ENCODE assay signal across 8 cellular contexts in genomic region chr19:57363734-57364181, GRCh38. TPM values are rescaled to one million over a fixed set of nuclear protein-coding genes. Genes with fewer than 3 reads are reported as not detected.
DNase-seq lines count a peak whose midpoint lies in the region; ATAC-seq and TF ChIP-seq lines count a peak whose summit lies in the region.

No MANE protein-coding gene starts in this region.

- H3K27ac ChIP-seq in MM.1S (ENCODE audit: low read length) (peak overlapping the region; percentile 57; the same call in 1 of the 2 replicates), caudate nucleus (ENCODE audit: low read depth, low read length) (peak overlapping the region; percentile 91), liver (ENCODE audit: low read depth in 1 of 2, low read length in 2 of 2) (peak overlapping the region; percentile 81 to 93), thymus (ENCODE audit: low read depth) (peak overlapping the region; percentile 91)

- intact Hi-C loops in activated CD4-positive, alpha-beta T cell treated with anti-CD3 and anti-CD28 coated beads for 36 hours (cut with DNase I, micrococcal nuclease): loop anchor here (1.0 kb wide), 16 partner anchors 12 to 1049 kb away; partner anchors contain the start of genes ZNF304 (in 2 of the 2), ZNF460 (in 2 of the 2), ZNF543 (in 2 of the 2) and ZNF548 (in 2 of the 2)

- DNase-seq in activated CD4-positive, alpha-beta T cell treated with anti-CD3 and anti-CD28 coated beads for 36 hours: no peak
- no peak for DNase-seq in activated CD4-positive, alpha-beta T cell treated with anti-CD3 and anti-CD28 coated beads, Interleukin-2, amount 50 U/mL, for 4 hours
- no peak for DNase-seq in MM.1S
- DNase-seq in caudate nucleus (lab: John Stamatoyannopoulos, UW): peak in 1 of 61 donors; percentile 46
- no peak for DNase-seq in NCI-H187 treated with DMSO at 0.1 percent for 48 hours (lab: John Stamatoyannopoulos, UW)

- peaks cover 7% of the 10 kb centered on the region; the same call in 1 of the 2 replicates for H3K79me2 ChIP-seq in MM.1S (ENCODE audit: low read length)

- H3K9ac ChIP-seq in MM.1S (ENCODE audit: low read length) (peak overlapping the region; percentile 69), liver (ENCODE audit: low read depth in 1 of 2, low read length in 2 of 2) (peak overlapping the region in 1 of 2 donors; percentile 64)

- peak overlapping the region; percentile 71 for H2AFZ ChIP-seq in MM.1S (ENCODE audit: low read length)

- WGBS in liver: 3% methylated on average over 14 of the region's 14 CpGs
- 1% methylated on average over 14 of the region's 14 CpGs for WGBS in thymus

- no peaks in the 10 kb centered on the region for H3K9me2 ChIP-seq in MM.1S (replicated peaks; ENCODE audit: insufficient read depth, low read length)

- TF ChIP-seq CTCF in MM.1S (IDR thresholded peaks at IDR 0.05; ENCODE audit: low read length) (no peak), liver (IDR thresholded peaks at IDR 0.05; ENCODE audit: low read depth, low read length, missing input control) (no peak)

- H3F3A ChIP-seq in MM.1S (ENCODE audit: insufficient read depth, low read length): peaks cover 5% of the 10 kb centered on the region; the same call in 1 of the 2 replicates

- H3K4me1 Mint-ChIP-seq in activated CD4-positive, alpha-beta T cell treated with anti-CD3 and anti-CD28 coated beads for 36 hours: peaks cover 13% of the 10 kb centered on the region

- H3K4me3 Mint-ChIP-seq in activated CD4-positive, alpha-beta T cell treated with anti-CD3 and anti-CD28 coated beads for 36 hours: peak overlapping the region; percentile 86

- TF ChIP-seq RAD21 in liver (IDR thresholded peaks at IDR 0.05): no peak

- H3K36me3 ChIP-seq in MM.1S (replicated peaks; ENCODE audit: insufficient read depth, low read length): no peaks in the 10 kb centered on the region
- H3K36me3 ChIP-seq in liver (ENCODE audit: control insufficient read depth in 4 of 4, insufficient read depth in 3 of 4, low read depth in 1 of 4, low read length in 3 of 4): peaks cover 2 to 8% (median 2%) of the 10 kb centered on the region in 4 donors
- H3K36me3 ChIP-seq in thymus (ENCODE audit: control insufficient read depth, insufficient read depth): peaks cover 3% of the 10 kb centered on the region

- H4K20me1 ChIP-seq in MM.1S (ENCODE audit: insufficient read depth, low read length): no peaks in the 10 kb centered on the region

- peaks cover 43% of the 10 kb centered on the region for H3K36me3 Mint-ChIP-seq in activated CD4-positive, alpha-beta T cell treated with anti-CD3 and anti-CD28 coated beads for 36 hours (ENCODE audit: low read depth)

- POLR2A ChIA-PET in activated CD4-positive, alpha-beta T cell treated with anti-CD3 and anti-CD28 coated beads for 36 hours (lab: Charles Lee): no interaction called here

- H3K27me3 ChIP-seq in MM.1S (replicated peaks; ENCODE audit: insufficient read depth, low read length) (no peaks in the 10 kb centered on the region), liver (ENCODE audit: control insufficient read depth in 4 of 4, insufficient read depth in 4 of 4, low read length in 3 of 4) (no peaks in the 10 kb centered on the region), thymus (ENCODE audit: control insufficient read depth, insufficient read depth) (no peaks in the 10 kb centered on the region)

- peaks cover 14% of the 10 kb centered on the region for H3K9me3 Mint-ChIP-seq in activated CD4-positive, alpha-beta T cell treated with anti-CD3 and anti-CD28 coated beads for 36 hours (ENCODE audit: low read depth)

- H3K4me3 ChIP-seq in MM.1S (ENCODE audit: low read length): peak overlapping the region; percentile 72
- H3K4me3 ChIP-seq in liver (ENCODE audit: low read depth in 1 of 3, low read length in 3 of 3): peak overlapping the region; percentile 84 to 96 (median 89)
- peak overlapping the region; percentile 70 for H3K4me3 ChIP-seq in thymus (ENCODE audit: low read length)

- H3K4me1 ChIP-seq in MM.1S (ENCODE audit: low read length): no peaks in the 10 kb centered on the region
- peaks cover 0 to 11% (median 8%) of the 10 kb centered on the region in 4 donors for H3K4me1 ChIP-seq in liver (ENCODE audit: control insufficient read depth in 4 of 4, insufficient read depth in 4 of 4, low read length in 3 of 4)
- peaks cover 11% of the 10 kb centered on the region for H3K4me1 ChIP-seq in thymus (ENCODE audit: control insufficient read depth, insufficient read depth, low read length)

- H3K27me3 Mint-ChIP-seq in activated CD4-positive, alpha-beta T cell treated with anti-CD3 and anti-CD28 coated beads for 36 hours: no peaks in the 10 kb centered on the region

- H3K4me2 ChIP-seq in MM.1S (ENCODE audit: low read depth, low read length): peak overlapping the region; percentile 69

- no peaks in the 10 kb centered on the region for H3K9me3 ChIP-seq in MM.1S (replicated peaks; ENCODE audit: insufficient read depth, low read length)
- peaks cover 15 to 22% (median 16%) of the 10 kb centered on the region in 4 donors for H3K9me3 ChIP-seq in liver (ENCODE audit: control insufficient read depth in 4 of 4, low read length in 3 of 4)
- H3K9me3 ChIP-seq in thymus (ENCODE audit: control insufficient read depth): no peaks in the 10 kb centered on the region

- peak; percentile 10 for ATAC-seq in activated CD4-positive, alpha-beta T cell treated with anti-CD3 and anti-CD28 coated beads for 36 hours
- ATAC-seq in GM21825 (IDR thresholded peaks at IDR 0.05; ENCODE audit: unreplicated experiment): no peak

- CTCF ChIA-PET in activated CD4-positive, alpha-beta T cell treated with anti-CD3 and anti-CD28 coated beads for 36 hours (lab: Charles Lee): interaction anchor here (1.1 kb wide), 1 partner anchor 42 kb away, joined by 3 read pairs; no protein-coding TSS in a partner anchor

- peak overlapping the region; percentile 94 for H3K27ac Mint-ChIP-seq in activated CD4-positive, alpha-beta T cell treated with anti-CD3 and anti-CD28 coated beads for 36 hours

TF ChIP-seq in liver, 16 proteins besides CTCF, POLR2A, EP300 and RAD21 (continues in another document):
- no peak for TF ChIP-seq NR2F2 (IDR thresholded peaks at IDR 0.05)
- TF ChIP-seq FOXA1 (IDR thresholded peaks at IDR 0.05): no peak
- TF ChIP-seq HNF4A (conservative IDR thresholded peaks at IDR 0.05): no peak
- TF ChIP-seq RXRA (IDR thresholded peaks at IDR 0.05): no peak
- TF ChIP-seq ATF3 (IDR thresholded peaks at IDR 0.05): no peak
- no peak for TF ChIP-seq MAX (IDR thresholded peaks at IDR 0.05)
- no peak for TF ChIP-seq GABPA (IDR thresholded peaks at IDR 0.05 in 1 of 2, conservative IDR thresholded peaks at IDR 0.05 in 1 of 2)
- TF ChIP-seq TAF1 (conservative IDR thresholded peaks at IDR 0.05): no peak
- TF ChIP-seq HNF4G (IDR thresholded peaks at IDR 0.05): no peak
- no peak for TF ChIP-seq ZBTB33 (IDR thresholded peaks at IDR 0.05)
- TF ChIP-seq SP1 (IDR thresholded peaks at IDR 0.05): no peak
- TF ChIP-seq YY1 (IDR thresholded peaks at IDR 0.05): no peak
- TF ChIP-seq JUND (IDR thresholded peaks at IDR 0.05): no peak
- no peak for TF ChIP-seq FOXA2 (IDR thresholded peaks at IDR 0.05)
- TF ChIP-seq EGR1 (IDR thresholded peaks at IDR 0.05; ENCODE audit: low read depth in 2 of 2): no peak

RNA-seq across cellular contexts. Expression of gene TRAPPC2B, which starts 0.4 kb away (rescaled TPM):
- total RNA-seq in activated CD4-positive, alpha-beta T cell treated with anti-CD3 and anti-CD28 coated beads for 36 hours: 1 to 10 TPM; 3.2 to 6.1 TPM
- total RNA-seq in liver: 1 to 10 TPM; 2.8 to 6.1 TPM
- 1 to 10 TPM; 3.1 to 4.2 TPM for polyA plus RNA-seq in liver
- 42.2 TPM for polyA plus RNA-seq in thymus

RNA-seq across cellular contexts. Expression of gene ZNF547, which starts 0.4 kb away (rescaled TPM):
- 1 to 10 TPM; 1.5 to 1.7 TPM for total RNA-seq in activated CD4-positive, alpha-beta T cell treated with anti-CD3 and anti-CD28 coated beads for 36 hours
- total RNA-seq in liver: 1 to 10 TPM; 1.7 to 1.8 TPM
- polyA plus RNA-seq in liver (under 1 TPM; 0.22 to 0.33 TPM), thymus (7.2 TPM)

RNA-seq across cellular contexts. Expression of gene ZNF304, which starts 12.7 kb away (rescaled TPM):
- total RNA-seq in activated CD4-positive, alpha-beta T cell treated with anti-CD3 and anti-CD28 coated beads for 36 hours: 1 to 10 TPM; 6.2 TPM
- 1 to 10 TPM; 3.2 to 5.6 TPM for total RNA-seq in liver
- 1 to 10 TPM in 1 of 2 donors, under 1 TPM in 1; 0.90 to 1.3 TPM for polyA plus RNA-seq in liver
- polyA plus RNA-seq in thymus: 7.9 TPM

RNA-seq across cellular contexts. Expression of gene ZNF548, which starts 25.9 kb away (rescaled TPM):
- total RNA-seq in activated CD4-positive, alpha-beta T cell treated with anti-CD3 and anti-CD28 coated beads for 36 hours: 10 to 100 TPM; 15.1 to 20.3 TPM
- 10 to 100 TPM in 1 of 2 donors, 1 to 10 TPM in 1; 7.3 to 13.9 TPM for total RNA-seq in liver
- 1 to 10 TPM; 1.8 to 3.4 TPM for polyA plus RNA-seq in liver
- polyA plus RNA-seq in thymus: 26.4 TPM

RNA-seq across cellular contexts. Expression of gene ZNF543, which starts 43.5 kb away (rescaled TPM):
- 1 to 10 TPM; 5.8 to 6.2 TPM for total RNA-seq in activated CD4-positive, alpha-beta T cell treated with anti-CD3 and anti-CD28 coated beads for 36 hours
- total RNA-seq in liver: 1 to 10 TPM; 3.8 to 8.4 TPM
- polyA plus RNA-seq in liver (under 1 TPM; 0.38 to 0.58 TPM), thymus (3.9 TPM)
